In the genomic region with DNA sequence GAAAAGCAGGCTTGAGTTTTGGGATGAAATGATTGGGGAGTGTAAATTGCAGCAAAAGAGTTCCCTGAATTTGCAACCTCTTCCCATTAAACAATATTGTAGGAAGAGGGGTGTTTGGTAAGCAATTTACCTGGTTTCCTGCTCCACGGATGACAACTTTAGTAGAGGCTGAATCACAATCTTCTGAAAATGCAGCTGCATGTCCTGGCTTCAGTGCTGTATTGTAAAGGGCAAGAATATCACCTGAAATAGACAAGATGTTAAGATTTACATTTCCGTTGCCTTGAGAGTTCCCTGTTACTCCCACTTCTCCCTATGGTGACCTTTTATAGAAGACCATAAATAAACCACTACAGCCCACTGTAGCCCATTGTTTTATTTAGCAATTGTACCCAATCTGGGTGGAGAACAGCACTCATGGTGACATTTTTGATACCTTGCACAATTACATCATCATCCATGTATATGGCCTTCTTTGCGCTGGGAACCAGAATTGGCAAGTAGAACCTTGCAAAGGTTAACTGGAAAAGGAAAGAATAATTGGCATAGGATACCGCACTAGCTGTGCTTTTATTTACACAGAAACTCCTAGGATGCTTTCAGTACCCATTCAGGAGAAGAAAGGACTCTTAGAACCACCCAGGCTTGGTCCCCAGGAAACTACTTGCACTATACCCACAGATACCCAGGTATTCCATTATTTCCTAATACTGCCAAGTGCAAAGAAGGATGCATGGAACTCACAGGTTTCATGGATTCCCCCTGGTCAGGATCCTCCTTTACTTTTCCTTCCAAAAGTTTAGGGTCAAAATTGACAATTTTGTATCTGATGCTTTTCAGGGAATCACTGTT, we compare ENCODE assay signal across 23 cellular contexts. TPM values are rescaled to one million over a fixed set of nuclear protein-coding genes. Genes with fewer than 3 reads are reported as not detected.
DNase-seq lines count a peak whose midpoint lies in the region; ATAC-seq and TF ChIP-seq lines count a peak whose summit lies in the region.
"Had no signal": no experiment of that assay in that cellular context is flagged by ENCODE, and none has a peak within 500 bp of the region (broad histone marks: within the 10 kb centered on the region; RNA-seq: fewer than 3 reads in every experiment).

No MANE protein-coding gene starts in this region.

- no peak overlapping the region for H3K4me3 Mint-ChIP-seq in activated T-helper 17 cell treated with anti-CD3 and anti-CD28 coated beads, Interleukin-2, amount 50 U/mL, for 72 hours
- H3K4me3 Mint-ChIP-seq: activated CD4-positive, alpha-beta T cell treated with anti-CD3 and anti-CD28 coated beads, Interleukin-2, amount 10 ng/mL, durations not matched to agents 24 days and 14 days had no signal

- H3K27me3 Mint-ChIP-seq in activated T-helper 17 cell treated with anti-CD3 and anti-CD28 coated beads, Interleukin-2, amount 50 U/mL, for 72 hours, result no peaks in the 10 kb centered on the region
- H3K27me3 Mint-ChIP-seq: activated CD4-positive, alpha-beta T cell treated with anti-CD3 and anti-CD28 coated beads, Interleukin-2, amount 10 ng/mL, durations not matched to agents 24 days and 14 days had no signal

- DNase-seq in DMS 273 (lab: John Stamatoyannopoulos, UW; ENCODE audit: unreplicated experiment) (peak; percentile 19), DMS 273 treated with DMSO at 0.1 percent for 48 hours (lab: John Stamatoyannopoulos, UW) (no peak), HEK293T (ENCODE audit: extremely low spot score) (no peak), Kasumi-1 (lab: John Stamatoyannopoulos, UW) (no peak)
- DNase-seq: 8988T; activated CD4-positive, alpha-beta T cell treated with anti-CD3 and anti-CD28 coated beads, Interleukin-2, amount 10 ng/mL, durations not matched to agents 24 days and 14 days; activated T-cell treated with anti-CD3 and anti-CD28 coated beads for 4 hours; H7; hypothalamus; islet precursor cell; NCI-H1436; NCI-H526; occipital lobe; stimulated activated CD4-positive, alpha-beta T cell treated with anti-CD3 and anti-CD28 coated beads, Interleukin-12 subunit alpha, Interleukin-12 subunit beta, amount 100 ng/mL, for 4 hours; SW 1271; uterus had no signal

- H3K4me1 Mint-ChIP-seq in activated T-helper 17 cell treated with anti-CD3 and anti-CD28 coated beads, Interleukin-2, amount 50 U/mL, for 72 hours, result peaks cover 22% of the 10 kb centered on the region

- peak overlapping the region; percentile 44 for H3K27ac Mint-ChIP-seq in activated T-helper 17 cell treated with anti-CD3 and anti-CD28 coated beads, Interleukin-2, amount 50 U/mL, for 72 hours
- H3K27ac Mint-ChIP-seq: activated CD4-positive, alpha-beta T cell treated with anti-CD3 and anti-CD28 coated beads, Interleukin-2, amount 10 ng/mL, durations not matched to agents 24 days and 14 days had no signal

- H3K36me3 Mint-ChIP-seq in activated T-helper 17 cell treated with anti-CD3 and anti-CD28 coated beads, Interleukin-2, amount 50 U/mL, for 72 hours (ENCODE audit: low read depth), result peaks cover 90% of the 10 kb centered on the region

- no peaks in the 10 kb centered on the region for H3K9me3 Mint-ChIP-seq in activated T-helper 17 cell treated with anti-CD3 and anti-CD28 coated beads, Interleukin-2, amount 50 U/mL, for 72 hours
- H3K9me3 Mint-ChIP-seq: activated CD4-positive, alpha-beta T cell treated with anti-CD3 and anti-CD28 coated beads, Interleukin-2, amount 10 ng/mL, durations not matched to agents 24 days and 14 days; activated naive CD4-positive, alpha-beta T cell treated with anti-CD3 and anti-CD28 coated beads, Interleukin-2, amount 50 U/mL, for 72 hours had no signal

- CTCF ChIA-PET in HEK293T (lab: Yijun Ruan, JAX), result no interaction called here

- no peak for ATAC-seq in activated T-helper 17 cell treated with anti-CD3 and anti-CD28 coated beads, Interleukin-2, amount 50 U/mL, for 72 hours (replicated peaks)
- ATAC-seq in HG03097 (IDR thresholded peaks at IDR 0.05; ENCODE audit: low FRiP score, unreplicated experiment), result no peak
- no peak for ATAC-seq in HG03135 (IDR thresholded peaks at IDR 0.05; ENCODE audit: unreplicated experiment)
- ATAC-seq: activated naive CD4-positive, alpha-beta T cell treated with anti-CD3 and anti-CD28 coated beads, Interleukin-2, amount 50 U/mL, for 72 hours; esophagus mucosa had no signal

- H3K27ac ChIP-seq in 22Rv1, result peak overlapping the region; percentile 25; the same call in 1 of the 2 replicates
- H3K27ac ChIP-seq: suprapubic skin, uterus had no signal

- POLR2A ChIA-PET in HEK293T (lab: Yijun Ruan, JAX), result interaction anchor here (1.0 to 3.3 kb wide), 3 partner anchors 8 to 9 kb away, joined by 3 to 14 read pairs (median 6); a partner anchor contains a TSS

- TF ChIP-seq CTCF in 22Rv1 (IDR thresholded peaks at IDR 0.05), result no peak

TF ChIP-seq in HEK293T, 16 proteins besides CTCF, POLR2A, EP300 and RAD21:
- TF ChIP-seq BHLHE40 (IDR thresholded peaks at IDR 0.05; ENCODE audit: borderline replicate concordance) (no peak), ELF4 (IDR thresholded peaks at IDR 0.05) (peak; percentile 9; the same call in 1 of the 2 replicates), SP1 (IDR thresholded peaks at IDR 0.05) (no peak)

RNA-seq across cellular contexts. Expression of a gene that starts 9.6 kb away (rescaled TPM):
- 10 to 100 TPM; 34.6 to 37.3 TPM for total RNA-seq in activated T-helper 17 cell treated with anti-CD3 and anti-CD28 coated beads, Interleukin-2, amount 50 U/mL, for 72 hours

RNA-seq across cellular contexts. Expression of a gene that starts 9.9 kb away (rescaled TPM):
- total RNA-seq in activated T-helper 17 cell treated with anti-CD3 and anti-CD28 coated beads, Interleukin-2, amount 50 U/mL, for 72 hours, result 100 to 1,000 TPM in 1 of 2 donors, 10 to 100 TPM in 1; 66.2 to 106 TPM

RNA-seq across cellular contexts. Expression of a gene that starts 10.2 kb away (rescaled TPM):
- 100 to 1,000 TPM; 165 to 189 TPM for total RNA-seq in activated T-helper 17 cell treated with anti-CD3 and anti-CD28 coated beads, Interleukin-2, amount 50 U/mL, for 72 hours

RNA-seq across cellular contexts. Expression of a gene that starts 10.3 kb away (rescaled TPM):
- 10 to 100 TPM; 88.4 to 88.6 TPM for total RNA-seq in activated T-helper 17 cell treated with anti-CD3 and anti-CD28 coated beads, Interleukin-2, amount 50 U/mL, for 72 hours
